Comparison of ENCODE assay signal across 1 cellular context in the genomic region with DNA sequence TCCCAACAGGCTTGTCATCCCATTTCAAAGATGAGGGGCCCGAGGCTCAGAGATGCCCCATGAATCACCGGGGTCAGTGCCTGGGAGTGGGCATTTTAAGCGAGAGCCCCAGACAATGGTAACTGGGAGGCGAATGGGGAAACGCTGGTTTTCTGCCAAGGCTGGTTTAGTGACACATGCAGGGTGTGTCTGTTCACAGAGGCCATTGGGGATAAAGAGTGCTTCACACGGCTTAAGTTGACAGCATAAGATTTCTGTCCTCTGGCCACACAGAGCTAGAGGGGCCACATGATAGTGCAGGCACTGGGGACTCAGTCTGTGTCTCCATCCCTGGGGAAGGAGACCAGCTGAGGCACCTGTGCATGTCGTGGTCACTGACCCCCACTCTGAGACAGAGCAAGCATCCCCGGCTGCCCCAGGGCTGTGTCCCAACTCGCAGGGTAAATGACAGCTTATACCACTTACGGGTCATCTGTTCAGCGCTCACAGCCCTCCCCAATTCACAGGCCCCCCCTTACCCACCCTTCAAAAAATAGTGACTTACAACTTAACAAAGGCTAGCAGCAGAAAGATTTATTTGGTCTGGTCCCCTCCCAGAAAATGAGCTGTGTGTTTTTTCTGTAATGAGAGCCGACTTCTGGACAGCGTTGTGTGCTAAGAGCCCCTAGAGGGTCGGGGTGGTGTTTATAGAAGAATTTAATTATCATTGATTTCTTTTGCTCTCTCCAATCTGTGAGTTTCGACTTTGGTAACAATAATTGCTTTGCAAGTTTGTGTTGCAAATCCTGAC.
TF ChIP-seq lines count a peak whose summit lies in the region.

No MANE protein-coding gene starts in this region.

TF ChIP-seq in H1, 55 proteins besides CTCF, POLR2A, EP300 and RAD21 (continued from another document):
- TF ChIP-seq, protein P1, sequence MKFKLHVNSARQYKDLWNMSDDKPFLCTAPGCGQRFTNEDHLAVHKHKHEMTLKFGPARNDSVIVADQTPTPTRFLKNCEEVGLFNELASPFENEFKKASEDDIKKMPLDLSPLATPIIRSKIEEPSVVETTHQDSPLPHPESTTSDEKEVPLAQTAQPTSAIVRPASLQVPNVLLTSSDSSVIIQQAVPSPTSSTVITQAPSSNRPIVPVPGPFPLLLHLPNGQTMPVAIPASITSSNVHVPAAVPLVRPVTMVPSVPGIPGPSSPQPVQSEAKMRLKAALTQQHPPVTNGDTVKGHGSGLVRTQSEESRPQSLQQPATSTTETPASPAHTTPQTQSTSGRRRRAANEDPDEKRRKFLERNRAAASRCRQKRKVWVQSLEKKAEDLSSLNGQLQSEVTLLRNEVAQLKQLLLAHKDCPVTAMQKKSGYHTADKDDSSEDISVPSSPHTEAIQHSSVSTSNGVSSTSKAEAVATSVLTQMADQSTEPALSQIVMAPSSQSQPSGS (IDR thresholded peaks at IDR 0.05; ENCODE audit: low read length) = no peak
- TF ChIP-seq ZNF274 (IDR thresholded peaks at IDR 0.05; ENCODE audit: borderline replicate concordance, extremely low read depth, low read length) (no peak), TBP (IDR thresholded peaks at IDR 0.05; ENCODE audit: low read depth, low read length) (no peak), MAFK (IDR thresholded peaks at IDR 0.05; ENCODE audit: low read depth, low read length) (no peak), NANOG (IDR thresholded peaks at IDR 0.05; ENCODE audit: insufficient read depth, low read depth, low read length, poor library complexity, severe bottlenecking) (no peak), CBX8 (IDR thresholded peaks at IDR 0.05; ENCODE audit: borderline replicate concordance, low read depth, low read length) (no peak)
